ENCODE assay signal across 8 cellular contexts in the genomic region with DNA sequence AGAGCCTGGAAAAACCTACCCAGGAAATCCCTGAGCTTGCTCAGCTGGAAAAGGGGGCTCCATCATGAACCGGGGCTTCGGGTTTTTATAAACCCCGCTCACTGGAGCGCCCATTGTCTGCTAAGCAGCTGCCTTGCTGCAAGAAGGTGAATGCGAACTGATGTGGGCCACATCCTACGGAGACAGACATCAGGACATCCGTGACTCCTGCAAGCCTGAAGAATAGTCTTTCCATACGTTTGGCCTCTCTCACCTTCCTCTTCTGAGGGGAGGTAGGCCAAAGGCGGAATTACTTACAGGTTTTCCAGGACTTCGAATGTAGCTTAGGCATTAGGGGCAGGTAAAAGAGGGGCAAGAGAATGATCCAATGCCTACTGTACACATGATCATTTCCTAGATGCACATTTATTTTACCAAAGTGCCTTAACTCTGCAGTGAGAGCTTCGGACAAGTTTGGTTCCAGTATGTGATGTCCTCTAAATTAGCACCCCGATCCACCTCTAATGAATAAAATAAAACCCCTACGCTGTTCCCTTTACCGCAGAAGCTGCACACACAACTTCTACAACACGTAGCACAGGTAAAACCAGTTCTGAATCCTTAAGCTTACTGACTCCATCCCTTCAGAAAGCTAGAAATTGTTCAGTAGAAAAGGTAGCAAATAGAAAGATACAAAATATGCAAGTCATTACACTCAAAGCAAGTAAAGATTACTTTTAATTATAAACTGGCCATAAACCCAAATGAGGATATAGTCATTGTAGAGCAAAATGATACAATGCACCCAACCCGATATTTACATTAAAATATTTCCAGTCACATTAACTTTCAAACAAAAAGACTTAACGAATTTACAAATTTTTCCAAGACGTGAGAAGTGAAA. TPM values are rescaled to one million over a fixed set of nuclear protein-coding genes. Genes with fewer than 3 reads are reported as not detected.
DNase-seq lines count a peak whose midpoint lies in the region; ATAC-seq and TF ChIP-seq lines count a peak whose summit lies in the region.

No MANE protein-coding gene starts in this region.

- WGBS in iPS DF 6.9 (ENCODE audit: insufficient coverage, insufficient read length): 100% methylated on average over 2 of the region's 18 CpGs
- 60 to 61% (median 60%) methylated on average over 18 of the region's 18 CpGs for WGBS in spleen, 5 donors

- peak overlapping the region; percentile 74 for H3K4me3 ChIP-seq in WERI-Rb-1 (ENCODE audit: low read depth, low read length)
- peak overlapping the region; percentile 23; the same call in 1 of the 2 replicates for H3K4me3 ChIP-seq in iPS DF 6.9 (ENCODE audit: low read length)
- peak overlapping the region; percentile 22 to 80 (median 48) for H3K4me3 ChIP-seq in spleen

- no peak overlapping the region for H3K27ac Mint-ChIP-seq in T-helper 1 cell treated with Interleukin-12 subunit alpha and Interleukin-12 subunit beta and Interleukin-4 antibody, amounts not matched to agents 30 μg/mL and 1 μg/mL, for 36 hours

- no peaks in the 10 kb centered on the region for H3K9me3 Mint-ChIP-seq in T-helper 1 cell treated with Interleukin-12 subunit alpha and Interleukin-12 subunit beta and Interleukin-4 antibody, amounts not matched to agents 30 μg/mL and 1 μg/mL, for 36 hours

- ATAC-seq in HG03025 (IDR thresholded peaks at IDR 0.05; ENCODE audit: low FRiP score, unreplicated experiment): no peak
- no peak for ATAC-seq in HG02623 (IDR thresholded peaks at IDR 0.05; ENCODE audit: unreplicated experiment)

- H3K9me3 ChIP-seq in WERI-Rb-1 (ENCODE audit: severe bottlenecking): no peaks in the 10 kb centered on the region
- no peaks in the 10 kb centered on the region for H3K9me3 ChIP-seq in iPS DF 6.9 (ENCODE audit: control insufficient read depth, insufficient read depth, low read length)
- H3K9me3 ChIP-seq in spleen: no peaks in the 10 kb centered on the region

- peak overlapping the region; percentile 78 for H3K27ac ChIP-seq in WERI-Rb-1
- no peak overlapping the region for H3K27ac ChIP-seq in iPS DF 6.9 (ENCODE audit: low read length)
- peak overlapping the region in 4 of 8 donors; percentile 40 to 86 (median 82) for H3K27ac ChIP-seq in spleen

- DNase-seq in T-helper 1 cell (no peak), WERI-Rb-1 (no peak), iPS DF 6.9 (ENCODE audit: low read depth, low spot score) (no peak), spleen (no peak), GM13976 (ENCODE audit: low spot score) (no peak)

- in situ Hi-C loops in GM13976 (cut with MboI; ENCODE audit: low sequenced_read_pairs, unreplicated experiment): loop anchor here (5.0 kb wide), 1 partner anchor 121 kb away; no protein-coding TSS in a partner anchor

- TF ChIP-seq CTCF in WERI-Rb-1 (IDR thresholded peaks at IDR 0.05; ENCODE audit: low read depth, low read length) (no peak), spleen (IDR thresholded peaks at IDR 0.05 in 8 of 11, conservative IDR thresholded peaks at IDR 0.05 in 3 of 11) (no peak), GM13976 (IDR thresholded peaks at IDR 0.05; ENCODE audit: borderline replicate concordance, control extremely low read depth, extremely low read depth, insufficient read depth, missing control alignments) (no peak)

- H3K36me3 ChIP-seq in WERI-Rb-1 (peaks cover 24% of the 10 kb centered on the region), iPS DF 6.9 (ENCODE audit: control insufficient read depth, insufficient read depth, low read length) (no peaks in the 10 kb centered on the region; the same call in 1 of the 2 replicates), spleen (peaks cover 0 to 38% (median 29%) of the 10 kb centered on the region in 6 donors)

- peak overlapping the region; percentile 83 for H3K4me3 Mint-ChIP-seq in T-helper 1 cell treated with Interleukin-12 subunit alpha and Interleukin-12 subunit beta and Interleukin-4 antibody, amounts not matched to agents 30 μg/mL and 1 μg/mL, for 36 hours

- no peak for TF ChIP-seq POLR2A in spleen (IDR thresholded peaks at IDR 0.05)

- H3K4me1 ChIP-seq in iPS DF 6.9 (ENCODE audit: control insufficient read depth, insufficient read depth, low read length) (0 out of 2 replicates have a peak, but pooled peaks cover 1% of the 10 kb centered on the region), spleen (peaks cover 0 to 54% (median 31%) of the 10 kb centered on the region in 6 donors)

- H3K36me3 Mint-ChIP-seq in T-helper 1 cell treated with Interleukin-12 subunit alpha and Interleukin-12 subunit beta and Interleukin-4 antibody, amounts not matched to agents 30 μg/mL and 1 μg/mL, for 36 hours (ENCODE audit: low read depth): peaks cover 12% of the 10 kb centered on the region

- intact Hi-C loops in spleen (cut with DNase I; ENCODE audit: low total_unique reads): loop anchor here (5.0 kb wide), 1 partner anchor 121 kb away; no protein-coding TSS in a partner anchor

- no peaks in the 10 kb centered on the region for H3K27me3 ChIP-seq in WERI-Rb-1 (ENCODE audit: insufficient read depth, low read depth, severe bottlenecking)
- H3K27me3 ChIP-seq in iPS DF 6.9 (ENCODE audit: control insufficient read depth, insufficient read depth, low read length): no peaks in the 10 kb centered on the region
- H3K27me3 ChIP-seq in spleen (replicated peaks in 1 of 7): peaks cover 0 to 46% (median 9%) of the 10 kb centered on the region in 7 donors

- H3K4me1 Mint-ChIP-seq in T-helper 1 cell treated with Interleukin-12 subunit alpha and Interleukin-12 subunit beta and Interleukin-4 antibody, amounts not matched to agents 30 μg/mL and 1 μg/mL, for 36 hours (ENCODE audit: low read depth): peaks cover 8% of the 10 kb centered on the region

- peaks cover 50% of the 10 kb centered on the region for H3K27me3 Mint-ChIP-seq in T-helper 1 cell treated with Interleukin-12 subunit alpha and Interleukin-12 subunit beta and Interleukin-4 antibody, amounts not matched to agents 30 μg/mL and 1 μg/mL, for 36 hours (ENCODE audit: low read depth)

RNA-seq across cellular contexts. Expression of a gene that starts 0.9 kb away (rescaled TPM):
- 10 to 100 TPM; 33.5 to 63.9 (median 43.6) TPM for total RNA-seq in spleen
- 1 to 10 TPM; 2.0 to 6.0 (median 3.5) TPM for polyA plus RNA-seq in spleen

RNA-seq across cellular contexts. Expression of a gene that starts 27.7 kb away (rescaled TPM):
- total RNA-seq in spleen: 10 to 100 TPM; 29.9 to 87.0 (median 62.2) TPM
- polyA plus RNA-seq in spleen: 10 to 100 TPM; 35.8 to 63.9 (median 61.2) TPM

Comparison
In these comparisons a context has a peak if more than half of its experiments do, and no peak if none do; other contexts are left out.
1. H3K4me3 ChIP-seq: peak in every context shown above with its lines; median percentile 74 in WERI-Rb-1; 48 in spleen; 23 in iPS DF 6.9.